8 cellular contexts compared by ENCODE assay signal in the genomic region with DNA sequence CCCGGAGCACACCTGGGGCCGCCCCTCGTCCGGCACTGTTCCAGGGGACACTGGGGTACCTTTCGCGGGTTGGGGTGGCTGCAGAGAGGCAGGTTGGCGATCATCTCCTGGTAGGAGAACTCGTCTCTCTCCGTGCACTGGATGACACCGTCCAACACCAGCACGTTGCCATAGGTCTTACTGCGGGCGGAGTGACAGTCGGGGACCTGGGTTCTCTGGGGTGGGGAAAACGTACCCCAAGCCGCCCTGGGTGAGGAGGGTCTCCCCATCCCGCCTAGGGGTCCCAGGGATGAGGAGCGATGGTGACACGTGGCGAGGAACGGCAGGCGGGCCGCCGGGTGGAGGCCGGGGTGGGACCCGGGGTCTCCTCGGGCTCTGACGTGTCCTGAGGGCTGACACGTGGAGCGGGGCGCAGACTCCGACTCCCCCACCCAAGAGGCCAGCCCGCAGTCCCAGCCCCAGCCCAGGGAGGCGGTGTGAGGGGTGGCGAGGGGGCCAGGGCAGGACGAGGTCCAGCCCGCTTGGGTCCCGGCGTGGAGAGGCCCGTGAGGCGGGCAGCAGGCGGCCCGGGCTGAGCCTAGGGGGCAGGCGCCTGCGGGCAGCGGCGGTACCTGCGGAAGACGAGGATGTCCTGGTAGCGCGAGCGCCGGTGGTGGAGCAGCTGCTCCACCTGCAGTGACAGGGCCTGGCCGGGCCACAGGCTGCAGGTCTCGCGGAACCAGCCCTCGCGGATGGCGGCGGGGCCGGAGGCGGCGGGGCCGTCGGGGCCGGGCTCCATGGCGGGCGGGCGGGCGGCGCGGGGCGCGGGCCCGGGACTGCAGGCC. TPM values are rescaled to one million over a fixed set of nuclear protein-coding genes. Genes with fewer than 3 reads are reported as not detected.
DNase-seq lines count a peak whose midpoint lies in the region; ATAC-seq, FAIRE-seq and TF ChIP-seq lines count a peak whose summit lies in the region.

No MANE protein-coding gene starts in this region.

- peak overlapping the region; percentile 89 for H3K4me2 ChIP-seq in GM12878 (ENCODE audit: control insufficient read depth, insufficient read depth)

- peak overlapping the region; percentile 94 for H3K4me3 ChIP-seq in MG63
- H3K4me3 ChIP-seq in GM12878: peak overlapping the region; percentile 95
- peak overlapping the region; percentile 99 for H3K4me3 ChIP-seq in lung
- peak overlapping the region; percentile 87 to 100 (median 98) for H3K4me3 ChIP-seq in tibial nerve

- DNase-seq in MG63 (peak; percentile 39), GM12878 (ENCODE audit: low read depth, low spot score) (no peak), lung (ENCODE audit: low spot score) (no peak), tibial nerve (ENCODE audit: low spot score in 2 of 2) (no peak), occipital lobe (lab: John Stamatoyannopoulos, UW) (no peak), UCSD-AML1 (lab: John Stamatoyannopoulos, UW; ENCODE audit: unreplicated experiment) (no peak)

- no peak for TF ChIP-seq EP300 in GM12878 (IDR thresholded peaks at IDR 0.05; ENCODE audit: borderline replicate concordance in 1 of 2, control insufficient read depth in 1 of 2, low read depth in 2 of 2, low read length in 2 of 2)
- no peak for TF ChIP-seq EP300 in tibial nerve (IDR thresholded peaks at IDR 0.05)

- POLR2A ChIA-PET in GM12878 (lab: Charles Lee): interaction anchor here (1.0 kb wide), 1 partner anchor 21 kb away, joined by 3 read pairs; no protein-coding TSS in a partner anchor

- in situ Hi-C loops in GM12878 (cut with MboI): no loop called here

- peak overlapping the region; percentile 84 for H3K9ac ChIP-seq in ES-I3 (ENCODE audit: low read depth, low read length)
- peak overlapping the region; percentile 71 for H3K9ac ChIP-seq in GM12878 (ENCODE audit: control insufficient read depth, insufficient read depth, low read length)

- peak; percentile 41 for TF ChIP-seq POLR2A in GM12878 (IDR thresholded peaks at IDR 0.05; ENCODE audit: low read depth, low read length)
- TF ChIP-seq POLR2A in tibial nerve (IDR thresholded peaks at IDR 0.05): no peak

- intact Hi-C loops in GM12878 (cut with micrococcal nuclease; ENCODE audit: unreplicated experiment): no loop called here

- no peaks in the 10 kb centered on the region for H3K27me3 ChIP-seq in MG63
- no peaks in the 10 kb centered on the region for H3K27me3 ChIP-seq in GM12878 (replicated peaks in 1 of 2; ENCODE audit: control insufficient read depth in 2 of 2, insufficient read depth in 2 of 2, low read length in 1 of 2)
- H3K27me3 ChIP-seq in lung (ENCODE audit: control insufficient read depth, insufficient read depth): no peaks in the 10 kb centered on the region
- no peaks in the 10 kb centered on the region for H3K27me3 ChIP-seq in tibial nerve

- H2AFZ ChIP-seq in GM12878 (ENCODE audit: control insufficient read depth, low read depth, low read length): peak overlapping the region; percentile 33

- peaks cover 35% of the 10 kb centered on the region for H3K79me2 ChIP-seq in GM12878 (ENCODE audit: control insufficient read depth, insufficient read depth, low read length)

- WGBS in GM12878 (ENCODE audit: insufficient coverage, insufficient replicate concordance, low lambda C conversion rate, missing lambda C conversion rate): 2% methylated on average over 58 of the region's 75 CpGs
- WGBS in lung, 2 donors: 2 to 4% methylated on average over 43 to 75 of the region's 75 CpGs
- 4 to 6% methylated on average over 23 to 26 of the region's 75 CpGs for WGBS in tibial nerve, 2 donors

- peaks cover 3% of the 10 kb centered on the region; the same call in 1 of the 2 replicates for H3K36me3 ChIP-seq in ES-I3 (ENCODE audit: insufficient read depth, low read length)
- H3K36me3 ChIP-seq in MG63: peaks cover 46% of the 10 kb centered on the region
- peaks cover 5 to 6% of the 10 kb centered on the region in 2 experiments; a peak in 3 of 4 replicates for H3K36me3 ChIP-seq in GM12878 (ENCODE audit: control insufficient read depth in 2 of 2, insufficient read depth in 2 of 2, low read length in 1 of 2)
- H3K36me3 ChIP-seq in lung (ENCODE audit: control insufficient read depth in 2 of 2, insufficient read depth in 2 of 2, low read length in 2 of 2): peaks cover 0 to 31% of the 10 kb centered on the region in 2 donors
- peaks cover 0 to 49% (median 8%) of the 10 kb centered on the region in 3 donors for H3K36me3 ChIP-seq in tibial nerve

- SMC1A ChIA-PET in GM12878 (lab: Charles Lee; ENCODE audit: uncharacterized antibody, unreplicated experiment): interaction anchor here (3.5 kb wide), 1 partner anchor 21 kb away, joined by 17 read pairs; no protein-coding TSS in a partner anchor

- H3K9me3 ChIP-seq in ES-I3 (ENCODE audit: control insufficient read depth, insufficient read depth, low read length) (no peaks in the 10 kb centered on the region), MG63 (no peaks in the 10 kb centered on the region), GM12878 (replicated peaks; ENCODE audit: control insufficient read depth, insufficient read depth, low read length) (no peaks in the 10 kb centered on the region), lung (ENCODE audit: control insufficient read depth in 2 of 2, insufficient read depth in 1 of 2, low read length in 1 of 2) (no peaks in the 10 kb centered on the region), tibial nerve (no peaks in the 10 kb centered on the region)

- CTCF ChIA-PET in GM12878 (lab: Yijun Ruan, JAX): interaction anchor here (5.1 kb wide), 1 partner anchor 22 kb away, joined by 36 read pairs; no protein-coding TSS in a partner anchor

- TF ChIP-seq RAD21 in GM12878 (IDR thresholded peaks at IDR 0.05; ENCODE audit: insufficient read depth, low read depth, low read length): no peak

- no peaks in the 10 kb centered on the region for H4K20me1 ChIP-seq in GM12878 (ENCODE audit: control insufficient read depth, insufficient read depth)

- no peaks in the 10 kb centered on the region; the same call in 1 of the 2 replicates for H3K4me1 ChIP-seq in ES-I3 (ENCODE audit: insufficient read depth, low read length)
- peaks cover 26% of the 10 kb centered on the region for H3K4me1 ChIP-seq in GM12878 (ENCODE audit: control insufficient read depth, insufficient read depth, low read length)
- peaks cover 0 to 14% of the 10 kb centered on the region in 2 donors for H3K4me1 ChIP-seq in lung (ENCODE audit: control insufficient read depth in 2 of 2, insufficient read depth in 2 of 2, low read length in 2 of 2)
- peaks cover 0 to 53% (median 25%) of the 10 kb centered on the region in 4 donors for H3K4me1 ChIP-seq in tibial nerve

- FAIRE-seq in GM12878 (lab: Jason Lieb, UNC): no peak

- BruUV-seq in GM12878 (replicated peaks; lab: Mats Ljungman, UMichigan): no TSS peak

- ATAC-seq in GM21619 (IDR thresholded peaks at IDR 0.05; ENCODE audit: unreplicated experiment): peak; percentile 11
- peak; percentile 2 for ATAC-seq in GM12878
- ATAC-seq in lung (ENCODE audit: insufficient read depth, low FRiP score): no peak

- RAD21 ChIA-PET in GM12878 (lab: Charles Lee; ENCODE audit: unreplicated experiment): interaction anchor here (0.6 to 1.6 kb wide), 2 partner anchors 22 to 206 kb away, joined by 3 to 11 read pairs; no protein-coding TSS in a partner anchor

- no peak for TF ChIP-seq CTCF in GM12878 (IDR thresholded peaks at IDR 0.05 in 2 of 3, conservative IDR thresholded peaks at IDR 0.05 in 1 of 3; ENCODE audit: control insufficient read depth in 2 of 3, extremely low read depth in 1 of 3, insufficient read depth in 1 of 3, low read depth in 3 of 3, low read length in 3 of 3)
- TF ChIP-seq CTCF in lung (IDR thresholded peaks at IDR 0.05; ENCODE audit: control extremely low read depth, extremely low read depth): no peak
- TF ChIP-seq CTCF in tibial nerve (IDR thresholded peaks at IDR 0.05): no peak

- H3K27ac ChIP-seq in GM12878 (ENCODE audit: control insufficient read depth, insufficient read depth) (peak overlapping the region; percentile 66), lung (ENCODE audit: low read depth in 1 of 2, low read length in 1 of 2) (peak overlapping the region in 1 of 2 donors; percentile 59), tibial nerve (peak overlapping the region; percentile 24 to 86 (median 61))

RNA-seq across cellular contexts. Expression of a gene that starts 0.4 kb away (rescaled TPM):
- total RNA-seq in MG63 (2014; rRNA removed; shearing (Covaris generic); ENCODE audit: low replicate concordance): 24.0 and 39.3 TPM in 2 replicates
- total RNA-seq in GM12878 (2013; cell fraction: nucleolus; rRNA removed): 17.2 and 20.5 TPM in 2 replicates
- total RNA-seq in GM12878 (2014; rRNA removed) (49.9 and 81.2 TPM in 2 replicates), GM12878 (2014; rRNA removed; fragmentation: Illumina TruSeq; extraction: Trizol) (40.6 and 43.0 TPM in 2 replicates), GM12878 (2021) (249 and 255 TPM in 2 replicates), lung (100 to 1,000 TPM in 1 of 2 donors, 10 to 100 TPM in 1; 12.3 to 112 TPM), tibial nerve (100 to 1,000 TPM in 2 of 4 donors, 10 to 100 TPM in 2; 66.2 to 210 (median 87.4) TPM), occipital lobe (10.9 TPM)
- 48.6 TPM for polyA plus RNA-seq in GM12878 (2011; ENCODE audit: low read depth)
- polyA plus RNA-seq in GM12878 (2011; rRNA removed) (11.0 and 22.2 TPM in 2 replicates), GM12878 (2014; fragmentation: Illumina TruSeq; extraction: Trizol) (59.5 and 133 TPM in 2 replicates), GM12878 (2014; fragmentation: Nextera tagmentation; extraction: Ambion mirVana) (10 to 100 TPM; 16.7 to 46.6 TPM), GM12878 (2014; rRNA removed) (142 and 185 TPM in 2 replicates), GM12878 (2016; fragmentation: Nextera tagmentation; extraction: Ambion mirVana) (100 to 1,000 TPM in 1 of 2 experiments, 10 to 100 TPM in 1; 81.1 to 155 TPM), lung (100 to 1,000 TPM; 119 to 132 TPM)
- 70.7 and 73.8 TPM in 2 replicates for polyA plus RNA-seq in GM12878 (2011; cell fraction: cytosol; rRNA removed)
- polyA plus RNA-seq in GM12878 (2011; cell fraction: nucleus; rRNA removed): 44.6 and 69.9 TPM in 2 replicates
- polyA plus RNA-seq in GM12878 (2012): 130 and 136 TPM in 2 replicates
- 40.4 and 67.7 TPM in 2 replicates for polyA minus RNA-seq in GM12878 (2011; rRNA and poly(A)+ RNA removed)
- polyA minus RNA-seq in GM12878 (2011; cell fraction: cytosol; rRNA and poly(A)+ RNA removed): 56.3 and 73.1 TPM in 2 replicates
- 15.0 and 34.0 TPM in 2 replicates for polyA minus RNA-seq in GM12878 (2011; cell fraction: nucleus; rRNA and poly(A)+ RNA removed)

RNA-seq across cellular contexts. Expression of a gene that starts 12.3 kb away (rescaled TPM):
- not detected in 2 replicates for total RNA-seq in MG63 (2014; rRNA removed; shearing (Covaris generic); ENCODE audit: low replicate concordance)
- total RNA-seq in GM12878 (2013; cell fraction: nucleolus; rRNA removed): 0.25 TPM in 1 of 2 replicates, not detected in the other
- total RNA-seq in GM12878 (2014; rRNA removed) (0.05 TPM in 1 of 2 replicates, not detected in the other), GM12878 (2014; rRNA removed; fragmentation: Illumina TruSeq; extraction: Trizol) (0.04 TPM in 1 of 2 replicates, not detected in the other), GM12878 (2021) (not detected in 2 replicates), lung (not detected), tibial nerve (not detected), occipital lobe (not detected)
- 5.6 TPM for polyA plus RNA-seq in GM12878 (2011; ENCODE audit: low read depth)
- polyA plus RNA-seq in GM12878 (2011; rRNA removed) (not detected in 2 replicates), GM12878 (2014; fragmentation: Illumina TruSeq; extraction: Trizol) (not detected in 2 replicates), GM12878 (2014; fragmentation: Nextera tagmentation; extraction: Ambion mirVana) (under 1 TPM in 1 of 2 experiments, not detected in 1; 0.06 TPM), GM12878 (2014; rRNA removed) (not detected in 2 replicates), GM12878 (2016; fragmentation: Nextera tagmentation; extraction: Ambion mirVana) (under 1 TPM in 1 of 2 experiments, not detected in 1; 0.21 TPM), lung (under 1 TPM; 0.01 to 0.04 TPM)
- polyA plus RNA-seq in GM12878 (2011; cell fraction: cytosol; rRNA removed): not detected in 2 replicates
- not detected in 2 replicates for polyA plus RNA-seq in GM12878 (2011; cell fraction: nucleus; rRNA removed)
- polyA plus RNA-seq in GM12878 (2012): 2.0 and 5.9 TPM in 2 replicates
- not detected in 2 replicates for polyA minus RNA-seq in GM12878 (2011; rRNA and poly(A)+ RNA removed)
- not detected in 2 replicates for polyA minus RNA-seq in GM12878 (2011; cell fraction: cytosol; rRNA and poly(A)+ RNA removed)
- polyA minus RNA-seq in GM12878 (2011; cell fraction: nucleus; rRNA and poly(A)+ RNA removed): not detected in 2 replicates

RNA-seq across cellular contexts. Expression of a gene that starts 40.3 kb away (rescaled TPM):
- total RNA-seq in MG63 (2014; rRNA removed; shearing (Covaris generic); ENCODE audit: low replicate concordance): 45.6 and 55.2 TPM in 2 replicates
- 139 and 147 TPM in 2 replicates for total RNA-seq in GM12878 (2013; cell fraction: nucleolus; rRNA removed)
- 70.3 and 81.2 TPM in 2 replicates for total RNA-seq in GM12878 (2014; rRNA removed)
- total RNA-seq in GM12878 (2014; rRNA removed; fragmentation: Illumina TruSeq; extraction: Trizol): 54.3 and 58.3 TPM in 2 replicates
- total RNA-seq in GM12878 (2021): 60.0 and 62.5 TPM in 2 replicates
- 31.0 TPM for polyA plus RNA-seq in GM12878 (2011; ENCODE audit: low read depth)
- 52.8 and 60.4 TPM in 2 replicates for polyA plus RNA-seq in GM12878 (2011; rRNA removed)
- 60.7 and 64.8 TPM in 2 replicates for polyA plus RNA-seq in GM12878 (2011; cell fraction: cytosol; rRNA removed)
- polyA plus RNA-seq in GM12878 (2011; cell fraction: nucleus; rRNA removed): 155 and 161 TPM in 2 replicates
- 41.6 and 44.9 TPM in 2 replicates for polyA plus RNA-seq in GM12878 (2012)
- polyA plus RNA-seq in GM12878 (2014; fragmentation: Illumina TruSeq; extraction: Trizol): 75.6 and 78.9 TPM in 2 replicates
- polyA plus RNA-seq in GM12878 (2014; fragmentation: Nextera tagmentation; extraction: Ambion mirVana): 10 to 100 TPM; 16.2 to 16.7 TPM
- 70.7 and 76.0 TPM in 2 replicates for polyA plus RNA-seq in GM12878 (2014; rRNA removed)
- 10 to 100 TPM; 78.6 to 86.5 TPM for polyA plus RNA-seq in GM12878 (2016; fragmentation: Nextera tagmentation; extraction: Ambion mirVana)
- 62.0 and 63.1 TPM in 2 replicates for polyA minus RNA-seq in GM12878 (2011; rRNA and poly(A)+ RNA removed)
- polyA minus RNA-seq in GM12878 (2011; cell fraction: cytosol; rRNA and poly(A)+ RNA removed): 15.4 and 19.5 TPM in 2 replicates
- 39.3 and 59.6 TPM in 2 replicates for polyA minus RNA-seq in GM12878 (2011; cell fraction: nucleus; rRNA and poly(A)+ RNA removed)
- 10 to 100 TPM; 47.5 to 75.1 TPM for total RNA-seq in lung
- 10 to 100 TPM; 29.0 to 37.1 TPM for polyA plus RNA-seq in lung
- total RNA-seq in tibial nerve: 100 to 1,000 TPM in 3 of 4 donors, 10 to 100 TPM in 1; 96.1 to 181 (median 127) TPM
- 44.1 TPM for total RNA-seq in occipital lobe

RNA-seq across cellular contexts. Expression of a gene that starts 46.9 kb away (rescaled TPM):
- 26.0 and 53.3 TPM in 2 replicates for total RNA-seq in MG63 (2014; rRNA removed; shearing (Covaris generic); ENCODE audit: low replicate concordance)
- total RNA-seq in GM12878 (2013; cell fraction: nucleolus; rRNA removed): 172 and 179 TPM in 2 replicates
- total RNA-seq in GM12878 (2014; rRNA removed): 55.6 and 64.1 TPM in 2 replicates
- 124 and 135 TPM in 2 replicates for total RNA-seq in GM12878 (2014; rRNA removed; fragmentation: Illumina TruSeq; extraction: Trizol)
- 155 and 174 TPM in 2 replicates for total RNA-seq in GM12878 (2021)
- 89.3 TPM for polyA plus RNA-seq in GM12878 (2011; ENCODE audit: low read depth)
- 209 and 284 TPM in 2 replicates for polyA plus RNA-seq in GM12878 (2011; rRNA removed)
- 92.3 and 131 TPM in 2 replicates for polyA plus RNA-seq in GM12878 (2011; cell fraction: cytosol; rRNA removed)
- 210 and 304 TPM in 2 replicates for polyA plus RNA-seq in GM12878 (2011; cell fraction: nucleus; rRNA removed)
- 145 and 148 TPM in 2 replicates for polyA plus RNA-seq in GM12878 (2012)
- polyA plus RNA-seq in GM12878 (2014; fragmentation: Illumina TruSeq; extraction: Trizol): 318 and 350 TPM in 2 replicates
- 100 to 1,000 TPM in 1 of 2 experiments, 10 to 100 TPM in 1; 76.1 to 171 TPM for polyA plus RNA-seq in GM12878 (2014; fragmentation: Nextera tagmentation; extraction: Ambion mirVana)
- 212 and 257 TPM in 2 replicates for polyA plus RNA-seq in GM12878 (2014; rRNA removed)
- polyA plus RNA-seq in GM12878 (2016; fragmentation: Nextera tagmentation; extraction: Ambion mirVana): 100 to 1,000 TPM; 251 to 253 TPM
- 90.0 and 129 TPM in 2 replicates for polyA minus RNA-seq in GM12878 (2011; rRNA and poly(A)+ RNA removed)
- polyA minus RNA-seq in GM12878 (2011; cell fraction: cytosol; rRNA and poly(A)+ RNA removed): 54.4 and 74.5 TPM in 2 replicates
- 68.2 and 109 TPM in 2 replicates for polyA minus RNA-seq in GM12878 (2011; cell fraction: nucleus; rRNA and poly(A)+ RNA removed)
- 100 to 1,000 TPM; 111 to 205 TPM for total RNA-seq in lung
- polyA plus RNA-seq in lung: 100 to 1,000 TPM in 1 of 2 donors, 10 to 100 TPM in 1; 88.7 to 134 TPM
- 100 to 1,000 TPM; 165 to 237 (median 171) TPM for total RNA-seq in tibial nerve
- 102 TPM for total RNA-seq in occipital lobe
